In the genomic region with DNA sequence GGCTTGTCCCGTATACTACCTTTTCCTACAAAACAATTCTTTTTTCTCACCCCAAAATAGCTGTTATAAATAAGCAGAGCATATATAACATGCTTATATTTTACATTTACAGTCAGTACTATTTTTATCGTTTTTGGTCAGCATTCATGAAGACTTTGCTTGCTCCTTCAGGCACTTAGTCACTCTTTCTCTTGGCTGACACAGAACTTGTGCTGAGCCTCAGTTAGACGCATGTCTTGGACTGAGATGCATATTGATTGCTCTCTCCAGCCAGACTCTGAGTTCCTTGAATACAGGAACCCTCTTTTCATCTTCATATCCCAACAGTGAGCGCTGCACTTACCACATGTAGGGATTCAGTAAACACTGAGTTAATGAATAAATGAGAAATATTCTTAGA, we compare ENCODE assay signal across 28 cellular contexts.
"Had no signal": no experiment of that assay in that cellular context is flagged by ENCODE, and none has a peak within 500 bp of the region (broad histone marks: within the 10 kb centered on the region; RNA-seq: fewer than 3 reads in every experiment).

No MANE protein-coding gene starts in this region.

- H3K9me3 ChIP-seq: ascending aorta had no signal

- H3K36me3 ChIP-seq: ascending aorta, cardiac muscle cell, SJCRH30 had no signal

- H3K4me1 ChIP-seq: ascending aorta, SJCRH30 had no signal

- H3K27ac ChIP-seq: ascending aorta, cardiac muscle cell, SJCRH30, SK-N-MC, WERI-Rb-1 had no signal

- DNase-seq: activated CD4-positive, alpha-beta T cell treated with anti-CD3 and anti-CD28 coated beads for 1 hour; activated CD4-positive, alpha-beta T cell treated with anti-CD3 and anti-CD28 coated beads, Interleukin-2, amount 10 ng/mL, durations not matched to agents 24 days and 14 days; activated CD4-positive, alpha-beta T cell treated with anti-CD3 and anti-CD28 coated beads, Interleukin-2, amount 50 U/mL, for 48 hours; activated CD4-positive, CD25-positive, alpha-beta regulatory T cell; activated CD8-positive, alpha-beta memory T cell treated with anti-CD3 and anti-CD28 coated beads, Interleukin-2, amount 50 U/mL, for 4 hours; activated effector memory CD4-positive, alpha-beta T cell treated with anti-CD3 and anti-CD28 coated beads, Interleukin-2, amount 50 U/mL, for 16 hours; activated naive CD4-positive, alpha-beta T cell treated with Interleukin-2 at 50 U/mL for 16 hours; activated naive CD8-positive, alpha-beta T cell treated with anti-CD3 and anti-CD28 coated beads, Interleukin-2, amount 10 ng/mL, durations not matched to agents 7 days and 5 days; activated T-cell treated with anti-CD3 and anti-CD28 coated beads, Interleukin-2, amount 50 U/mL, for 72 hours; amygdala; NCI-H1105; NCI-H1417 treated with DMSO at 0.1 percent for 48 hours; NCI-H187 treated with DMSO at 0.1 percent for 48 hours; NCI-H2081; NCI-H2171 treated with DMSO at 0.1 percent for 48 hours; NCI-H2227 treated with DMSO at 0.1 percent for 48 hours; NCI-H446 treated with DMSO at 0.1 percent for 48 hours; NCI-H524; NCI-H69; SHP77; SJCRH30; T1000; WERI-Rb-1 had no signal

- H3K27me3 ChIP-seq: ascending aorta, cardiac muscle cell had no signal

- H3K4me3 ChIP-seq: ascending aorta, cardiac muscle cell, SJCRH30, SK-N-MC had no signal

- ATAC-seq: activated T-cell treated with anti-CD3 and anti-CD28 coated beads, Interleukin-2, amount 50 U/mL, for 72 hours; activated T-helper 17 cell treated with anti-CD3 and anti-CD28 coated beads, Interleukin-2, amount 50 U/mL, for 72 hours; Panc1 had no signal
